In the genomic region with DNA sequence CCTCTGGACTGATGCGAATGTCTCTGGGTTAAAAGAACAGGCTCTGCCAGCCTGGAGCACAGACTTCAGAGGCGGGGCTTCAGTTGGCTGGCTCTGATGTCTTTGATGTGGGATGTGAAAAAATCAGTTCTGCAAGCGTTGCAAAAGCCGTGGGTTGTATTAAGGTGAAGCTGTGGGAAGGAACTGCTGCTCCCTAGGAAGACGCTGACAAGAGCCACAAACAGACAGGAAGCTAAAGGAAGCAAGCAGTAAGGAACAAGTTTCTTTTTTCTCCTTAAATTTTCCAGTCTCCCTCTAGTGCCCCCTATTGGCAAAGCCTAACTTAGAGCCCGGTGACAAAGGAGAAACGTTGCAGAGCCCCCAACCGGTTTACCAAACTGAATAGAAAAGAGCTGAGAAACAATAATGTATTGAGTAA, we compare ENCODE assay signal across 10 cellular contexts.
A peak's percentile ranks its signal among the peaks of the same experiment; 100 is the strongest.
DNase-seq lines count a peak whose midpoint lies in the region; ATAC-seq and TF ChIP-seq lines count a peak whose summit lies in the region.
"Had no signal": no experiment of that assay in that cellular context is flagged by ENCODE, and none has a peak within 500 bp of the region (broad histone marks: within the 10 kb centered on the region; RNA-seq: fewer than 3 reads in every experiment).

No MANE protein-coding gene starts in this region.

- CTCF ChIA-PET in A673 (lab: Charles Lee), result interaction anchor here (1.0 to 1.2 kb wide), 3 partner anchors 9 to 76 kb away, joined by 3 to 11 read pairs (median 3); no protein-coding TSS in a partner anchor

- H3K4me3 Mint-ChIP-seq in natural killer cell treated with Interleukin-12 subunit alpha and Interleukin-12 subunit beta and Interleukin-15 and Interleukin-18, amount 100 ng/mL, for 72 hours, result no peak overlapping the region
- H3K4me3 Mint-ChIP-seq: memory B cell had no signal

- ATAC-seq in HG02763 (IDR thresholded peaks at IDR 0.05; ENCODE audit: unreplicated experiment), result no peak
- ATAC-seq in natural killer cell treated with Interleukin-12 subunit alpha and Interleukin-12 subunit beta and Interleukin-15 and Interleukin-18, amount 100 ng/mL, for 72 hours, result no peak

- H3K4me3 ChIP-seq in A673 (ENCODE audit: low read depth, low read length, poor library complexity, severe bottlenecking), result no peak overlapping the region
- peak overlapping the region; percentile 9 for H3K4me3 ChIP-seq in kidney epithelial cell (ENCODE audit: low read depth, low read length)

- H3K36me3 ChIP-seq in A673 (ENCODE audit: insufficient read depth, low read length, poor library complexity, severe bottlenecking), result no peaks in the 10 kb centered on the region
- H3K36me3 ChIP-seq in kidney epithelial cell (ENCODE audit: control insufficient read depth, insufficient read depth, low read length), result no peaks in the 10 kb centered on the region

- intact Hi-C loops in A673 (cut with micrococcal nuclease; ENCODE audit: unreplicated experiment), result loop anchor here (2.0 kb wide), 1 partner anchor 487 kb away; no protein-coding TSS in a partner anchor

- POLR2A ChIA-PET in A673 (lab: Charles Lee; ENCODE audit: low non-redundant PET), result no interaction called here

- TF ChIP-seq CTCF in A673 (conservative IDR thresholded peaks at IDR 0.05; ENCODE audit: low read depth, low read length), result peak; percentile 86
- TF ChIP-seq CTCF in kidney epithelial cell (IDR thresholded peaks at IDR 0.05; ENCODE audit: insufficient read depth, low read length, poor library complexity, severe bottlenecking), result peak; percentile 90

- peaks cover 10% of the 10 kb centered on the region for H3K9me3 Mint-ChIP-seq in natural killer cell treated with Interleukin-12 subunit alpha and Interleukin-12 subunit beta and Interleukin-15 and Interleukin-18, amount 100 ng/mL, for 72 hours
- H3K9me3 Mint-ChIP-seq: memory B cell had no signal

- H3K27ac ChIP-seq in A673 (ENCODE audit: low read depth, low read length, poor library complexity, severe bottlenecking), result no peak overlapping the region

- H3K4me1 Mint-ChIP-seq in natural killer cell treated with Interleukin-12 subunit alpha and Interleukin-12 subunit beta and Interleukin-15 and Interleukin-18, amount 100 ng/mL, for 72 hours (ENCODE audit: low read depth in 2 of 2), result no peaks in the 10 kb centered on the region

- BruUV-seq in A673 (replicated peaks; lab: Mats Ljungman, UMichigan), result no TSS peak

- H3K36me3 Mint-ChIP-seq in natural killer cell treated with Interleukin-12 subunit alpha and Interleukin-12 subunit beta and Interleukin-15 and Interleukin-18, amount 100 ng/mL, for 72 hours, result no peaks in the 10 kb centered on the region
- H3K36me3 Mint-ChIP-seq: memory B cell had no signal

- no peaks in the 10 kb centered on the region for H3K27me3 ChIP-seq in A673 (replicated peaks; ENCODE audit: insufficient read depth, low read depth, low read length, poor library complexity)
- no peaks in the 10 kb centered on the region for H3K27me3 ChIP-seq in kidney epithelial cell (ENCODE audit: control insufficient read depth, insufficient read depth, low read length)

- no peak overlapping the region for H3K27ac Mint-ChIP-seq in natural killer cell treated with Interleukin-12 subunit alpha and Interleukin-12 subunit beta and Interleukin-15 and Interleukin-18, amount 100 ng/mL, for 72 hours
- H3K27ac Mint-ChIP-seq: memory B cell had no signal

- peak; percentile 70 for DNase-seq in A673 (ENCODE audit: low spot score)
- DNase-seq in HT-29 (ENCODE audit: low spot score), result peak; percentile 41
- DNase-seq in amniotic epithelial cell (ENCODE audit: low read depth), result peak; percentile 1
- peak; percentile 53 for DNase-seq in kidney epithelial cell (ENCODE audit: low read depth)
- DNase-seq in activated CD8-positive, alpha-beta memory T cell treated with anti-CD3 and anti-CD28 coated beads, Interleukin-2, amount 50 U/mL, for 48 hours, result no peak
- no peak for DNase-seq in NCI-H2107 (lab: John Stamatoyannopoulos, UW)
- DNase-seq in natural killer cell treated with Interleukin-12 subunit alpha and Interleukin-12 subunit beta and Interleukin-15 and Interleukin-18, amount 100 ng/mL, for 72 hours (ENCODE audit: low spot score), result no peak
- DNase-seq: T1000 had no signal

- H3K27me3 Mint-ChIP-seq in natural killer cell treated with Interleukin-12 subunit alpha and Interleukin-12 subunit beta and Interleukin-15 and Interleukin-18, amount 100 ng/mL, for 72 hours, result no peaks in the 10 kb centered on the region

- H3K9me3 ChIP-seq in A673 (ENCODE audit: low read depth, low read length, poor library complexity, severe bottlenecking), result no peaks in the 10 kb centered on the region

- H3K4me1 ChIP-seq in A673 (ENCODE audit: insufficient read depth, low read length, poor library complexity, severe bottlenecking), result no peaks in the 10 kb centered on the region

Comparison
In these comparisons a context has a peak if more than half of its experiments do, and no peak if none do; other contexts are left out.
1. DNase-seq: peak in A673 (single experiment), HT-29 (single experiment), amniotic epithelial cell (single experiment) and kidney epithelial cell (single experiment); none in activated CD8-positive, alpha-beta memory T cell treated with anti-CD3 and anti-CD28 coated beads, Interleukin-2, amount 50 U/mL, for 48 hours (single experiment), NCI-H2107 (single experiment) and natural killer cell treated with Interleukin-12 subunit alpha and Interleukin-12 subunit beta and Interleukin-15 and Interleukin-18, amount 100 ng/mL, for 72 hours (single experiment).